18 cellular contexts compared by ENCODE assay signal in the genomic region with DNA sequence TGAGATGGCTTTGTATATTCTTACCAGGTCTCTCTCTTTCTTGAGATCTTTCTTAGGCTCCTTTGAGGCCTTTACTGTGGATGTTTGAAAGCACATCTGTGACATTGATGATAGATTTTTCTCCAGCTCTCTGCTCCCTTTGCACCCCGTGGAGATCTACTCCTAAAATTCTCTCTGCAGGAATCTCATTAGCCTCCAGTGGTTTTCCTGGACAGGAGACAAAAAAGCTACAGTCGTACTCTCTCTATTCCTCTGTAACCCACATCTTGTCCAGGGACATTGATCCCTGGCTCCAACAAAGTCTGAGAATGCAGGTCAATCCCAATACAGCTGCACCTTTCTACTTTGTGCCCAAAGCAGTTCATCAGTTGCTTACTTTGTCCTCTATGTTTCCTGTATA.
DNase-seq lines count a peak whose midpoint lies in the region; ATAC-seq, FAIRE-seq and TF ChIP-seq lines count a peak whose summit lies in the region.
"Had no signal": no experiment of that assay in that cellular context is flagged by ENCODE, and none has a peak within 500 bp of the region (broad histone marks: within the 10 kb centered on the region; RNA-seq: fewer than 3 reads in every experiment).

No MANE protein-coding gene starts in this region.

- peaks cover 80% of the 10 kb centered on the region for H3K79me2 ChIP-seq in astrocyte (ENCODE audit: insufficient read depth, low read length)

- whole genome bisulfite sequencing in gastroesophageal sphincter (ENCODE audit: low coverage in 1 of 2), 2 donors: 80 to 91% methylated on average over 2 of the region's 2 CpGs

- H4K20me1 ChIP-seq in astrocyte (ENCODE audit: insufficient read depth, low read length): peaks cover 5% of the 10 kb centered on the region
- H4K20me1 ChIP-seq: BLaER1 had no signal

- H3K9me3 ChIP-seq in A673 (ENCODE audit: low read depth, low read length, poor library complexity, severe bottlenecking): no peaks in the 10 kb centered on the region
- H3K9me3 ChIP-seq in astrocyte (ENCODE audit: insufficient read depth, low read depth, low read length): no peaks in the 10 kb centered on the region
- H3K9me3 ChIP-seq in gastroesophageal sphincter: no peaks in the 10 kb centered on the region
- H3K9me3 ChIP-seq: BLaER1 had no signal

- H3K9ac ChIP-seq in astrocyte (ENCODE audit: low read length): no peak overlapping the region
- H3K9ac ChIP-seq: BLaER1 had no signal

- DNase-seq in A673 (ENCODE audit: low spot score): peak; percentile 41
- no peak for DNase-seq in astrocyte (ENCODE audit: low read depth)
- DNase-seq in neural crest cell (ENCODE audit: low read depth, low spot score): no peak
- no peak for DNase-seq in SHP77 (lab: John Stamatoyannopoulos, UW)
- DNase-seq: AML-193, Calu3, DMS 273 treated with DMSO at 0.1 percent for 48 hours, H7 had no signal

- ATAC-seq in GM18861 (IDR thresholded peaks at IDR 0.05; ENCODE audit: unreplicated experiment) (no peak), gastroesophageal sphincter (no peak), GM19328 (IDR thresholded peaks at IDR 0.05; ENCODE audit: unreplicated experiment) (no peak)
- ATAC-seq: HepG2, K562 had no signal

- H3K27me3 Mint-ChIP-seq in astrocyte (ENCODE audit: low read depth, unreplicated experiment) (no peaks in the 10 kb centered on the region), neural crest cell (ENCODE audit: low read depth) (no peaks in the 10 kb centered on the region)

- no peak overlapping the region for H3K4me2 ChIP-seq in astrocyte (ENCODE audit: low read length)
- H3K4me2 ChIP-seq: BLaER1 had no signal

- TF ChIP-seq RAD21 in Ishikawa (IDR thresholded peaks at IDR 0.05; ENCODE audit: low read depth): no peak

- no peak for TF ChIP-seq CTCF in A673 (conservative IDR thresholded peaks at IDR 0.05; ENCODE audit: low read depth, low read length)
- TF ChIP-seq CTCF in astrocyte (IDR thresholded peaks at IDR 0.05; ENCODE audit: insufficient read depth, low read depth, low read length): no peak
- no peak for TF ChIP-seq CTCF in neural crest cell (conservative IDR thresholded peaks at IDR 0.05)
- no peak for TF ChIP-seq CTCF in gastroesophageal sphincter (IDR thresholded peaks at IDR 0.05)

- POLR2A ChIA-PET in A673 (lab: Charles Lee; ENCODE audit: low non-redundant PET): no interaction called here

- peaks cover 2% of the 10 kb centered on the region for H3K36me3 Mint-ChIP-seq in astrocyte (ENCODE audit: low read depth, unreplicated experiment)
- H3K36me3 Mint-ChIP-seq in neural crest cell (ENCODE audit: low read depth): peaks cover 3% of the 10 kb centered on the region

- peak; percentile 58 for FAIRE-seq in astrocyte (lab: Jason Lieb, UNC)
- FAIRE-seq: GM19239, HepG2, HTR-8/SVneo, K562 had no signal

- TF ChIP-seq EP300 in Ishikawa (IDR thresholded peaks at IDR 0.05; ENCODE audit: borderline replicate concordance) (peak; percentile 49), gastroesophageal sphincter (IDR thresholded peaks at IDR 0.05) (no peak)

- no peak overlapping the region for H2AFZ ChIP-seq in astrocyte (ENCODE audit: low read depth, low read length)

- peaks cover 27% of the 10 kb centered on the region for H3K4me1 ChIP-seq in A673 (ENCODE audit: insufficient read depth, low read length, poor library complexity, severe bottlenecking)
- H3K4me1 ChIP-seq in astrocyte (ENCODE audit: insufficient read depth, low read length): peaks cover 3% of the 10 kb centered on the region
- H3K4me1 ChIP-seq in gastroesophageal sphincter: peaks cover 0 to 4% (median 0%) of the 10 kb centered on the region in 3 donors
- H3K4me1 ChIP-seq: BLaER1 had no signal

- H3K27ac Mint-ChIP-seq in astrocyte (ENCODE audit: unreplicated experiment) (peak overlapping the region; percentile 12), neural crest cell (ENCODE audit: unreplicated experiment) (peak overlapping the region; percentile 65)

- peaks cover 26% of the 10 kb centered on the region for H3K4me1 Mint-ChIP-seq in astrocyte (ENCODE audit: low read depth, unreplicated experiment)
- H3K4me1 Mint-ChIP-seq in neural crest cell: peaks cover 30% of the 10 kb centered on the region

- no peaks in the 10 kb centered on the region for H3K9me3 Mint-ChIP-seq in astrocyte (ENCODE audit: unreplicated experiment)
- H3K9me3 Mint-ChIP-seq in neural crest cell: peaks cover 3% of the 10 kb centered on the region

- H3K4me3 Mint-ChIP-seq in astrocyte (ENCODE audit: unreplicated experiment) (no peak overlapping the region), neural crest cell (no peak overlapping the region)

- H3K27me3 ChIP-seq in A673 (replicated peaks; ENCODE audit: insufficient read depth, low read depth, low read length, poor library complexity) (peaks cover 19% of the 10 kb centered on the region), astrocyte (ENCODE audit: insufficient read depth, low read length) (no peaks in the 10 kb centered on the region), gastroesophageal sphincter (no peaks in the 10 kb centered on the region)
- H3K27me3 ChIP-seq: BLaER1 had no signal

- no TSS peak for BruUV-seq in A673 (replicated peaks; lab: Mats Ljungman, UMichigan)

- intact Hi-C loops in A673 (cut with micrococcal nuclease; ENCODE audit: unreplicated experiment): loop anchor here (10.0 kb wide), 1 partner anchor 166 kb away; no protein-coding TSS in a partner anchor

- TF ChIP-seq POLR2A in gastroesophageal sphincter (IDR thresholded peaks at IDR 0.05): no peak

- no peak overlapping the region for H3K27ac ChIP-seq in A673 (ENCODE audit: low read depth, low read length, poor library complexity, severe bottlenecking)
- no peak overlapping the region for H3K27ac ChIP-seq in astrocyte (ENCODE audit: low read depth, low read length)
- H3K27ac ChIP-seq in gastroesophageal sphincter: no peak overlapping the region
- H3K27ac ChIP-seq: 22Rv1, BLaER1 had no signal

- H3K36me3 ChIP-seq in A673 (ENCODE audit: insufficient read depth, low read length, poor library complexity, severe bottlenecking) (no peaks in the 10 kb centered on the region), astrocyte (ENCODE audit: insufficient read depth, low read length) (no peaks in the 10 kb centered on the region), gastroesophageal sphincter (no peaks in the 10 kb centered on the region)
- H3K36me3 ChIP-seq: BLaER1 had no signal

- CTCF ChIA-PET in A673 (lab: Charles Lee): no interaction called here

- no peak overlapping the region for H3K4me3 ChIP-seq in A673 (ENCODE audit: low read depth, low read length, poor library complexity, severe bottlenecking)
- no peak overlapping the region for H3K4me3 ChIP-seq in astrocyte (ENCODE audit: insufficient read depth, low read depth, low read length)
- no peak overlapping the region for H3K4me3 ChIP-seq in gastroesophageal sphincter
- H3K4me3 ChIP-seq: BLaER1, K562 had no signal

TF ChIP-seq in Ishikawa, 13 proteins besides CTCF, POLR2A, EP300 and RAD21:
- TF ChIP-seq EGR1 (IDR thresholded peaks at IDR 0.05) (no peak), TCF12 (IDR thresholded peaks at IDR 0.05; ENCODE audit: low read depth) (peak; percentile 52; the same call in 1 of the 2 replicates), CEBPB (IDR thresholded peaks at IDR 0.05) (no peak), YY1 (IDR thresholded peaks at IDR 0.05; ENCODE audit: low read depth) (no peak), NFIC (IDR thresholded peaks at IDR 0.05) (peak; percentile 67), ZBTB7A (IDR thresholded peaks at IDR 0.05; ENCODE audit: low read depth) (no peak), FOXM1 (IDR thresholded peaks at IDR 0.05; ENCODE audit: borderline replicate concordance, low read depth) (no peak), TEAD4 (IDR thresholded peaks at IDR 0.05) (peak; percentile 52)
